Comparison of ENCODE assay signal across 8 cellular contexts in the genomic region with DNA sequence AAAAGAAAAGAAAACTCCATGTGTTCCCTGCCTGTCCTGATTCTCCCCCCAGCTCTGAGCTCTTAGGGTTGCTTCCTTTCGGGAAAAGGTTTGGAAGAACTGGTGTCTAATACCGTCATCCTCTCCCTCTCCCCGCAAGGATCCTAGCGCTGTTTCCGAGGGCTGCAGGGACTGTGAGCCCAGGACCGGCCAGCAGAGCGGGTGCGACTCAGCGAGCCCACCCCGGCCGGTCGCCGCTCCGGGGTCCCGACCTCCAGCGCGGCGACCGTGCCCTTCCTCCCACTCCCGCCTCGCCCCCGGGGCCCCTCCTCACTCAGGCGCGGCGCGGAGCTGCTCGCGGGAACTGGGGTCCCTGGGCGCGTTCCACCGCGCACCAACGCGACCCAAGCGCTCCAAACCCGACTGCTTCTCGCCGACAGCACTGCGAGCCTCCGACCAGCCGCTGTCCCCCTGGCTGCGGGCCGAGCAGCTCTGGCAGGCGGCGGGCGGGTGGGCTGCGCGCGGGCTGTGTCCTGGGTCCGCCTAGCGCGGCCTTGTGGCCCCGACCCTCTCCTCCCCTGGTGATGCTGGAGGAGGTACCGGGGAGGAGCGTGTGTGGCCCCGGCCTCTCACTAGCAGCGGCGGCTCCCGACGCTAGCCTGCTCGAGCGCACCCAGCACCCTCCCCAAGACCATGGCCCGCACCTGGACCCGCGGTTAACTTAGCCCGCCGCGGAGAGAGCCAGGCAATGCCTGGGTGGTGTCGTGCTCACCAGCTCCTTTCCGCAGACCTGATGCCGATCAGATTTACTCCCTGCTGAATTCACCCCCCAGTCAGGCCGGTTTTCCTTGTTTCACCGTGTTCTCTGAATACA. TPM values are rescaled to one million over a fixed set of nuclear protein-coding genes. Genes with fewer than 3 reads are reported as not detected.
A peak's percentile ranks its signal among the peaks of the same experiment; 100 is the strongest.
DNase-seq lines count a peak whose midpoint lies in the region; ATAC-seq lines count a peak whose summit lies in the region.
"Had no signal": no experiment of that assay in that cellular context is flagged by ENCODE, and none has a peak within 500 bp of the region (broad histone marks: within the 10 kb centered on the region; RNA-seq: fewer than 3 reads in every experiment).

Gene PLA2G7, minus strand, starts transcription at position 509 of the 853 bp plus-strand sequence. CDS start 12,484 bp downstream, outside the sequence.

- no peak within 1 kb of the TSS for H3K27ac ChIP-seq in HUES48 (ENCODE audit: low read depth, low read length)
- H3K27ac ChIP-seq: SK-N-MC had no signal

- H3K4me3 Mint-ChIP-seq in activated naive CD8-positive, alpha-beta T cell = peak within 1 kb of the TSS; percentile 74

- H3K27me3 ChIP-seq in HUES48 (ENCODE audit: control insufficient read depth, insufficient read depth, low read length) = peaks cover 34% of the 10 kb centered on the region

- H3K27me3 Mint-ChIP-seq in activated naive CD8-positive, alpha-beta T cell = peaks cover 30% of the 10 kb centered on the region

- no peak within 1 kb of the TSS for H3K27ac Mint-ChIP-seq in activated naive CD8-positive, alpha-beta T cell

- intact Hi-C loops in left ventricle myocardium superior (cut with micrococcal nuclease) (no loop called here), posterior vena cava (cut with DNase I) (no loop called here)

- in situ Hi-C loops in KBM-7 (cut with MboI; ENCODE audit: low pct_unique_long_range_greater_than_20kb, low sequenced_read_pairs) = no loop called here

- peak; percentile 38 for DNase-seq in left ventricle myocardium superior
- DNase-seq in posterior vena cava (ENCODE audit: low spot score) = peak; percentile 81
- DNase-seq in KBM-7 = no peak
- no peak for DNase-seq in Kasumi-1 (lab: John Stamatoyannopoulos, UW)
- DNase-seq in stimulated activated CD4-positive, alpha-beta T cell treated with anti-CD3 and anti-CD28 coated beads, Interleukin-2, amount 100 ng/mL, for 48 hours = no peak

- ATAC-seq in left ventricle myocardium superior = peak; percentile 81

- no peaks in the 10 kb centered on the region for H3K36me3 Mint-ChIP-seq in activated naive CD8-positive, alpha-beta T cell

- H3K4me3 ChIP-seq in HUES48 (ENCODE audit: low read depth, low read length) = peak within 1 kb of the TSS; percentile 77
- H3K4me3 ChIP-seq: SK-N-MC had no signal

- H3K9me3 ChIP-seq in HUES48 (ENCODE audit: control insufficient read depth, insufficient read depth, low read length) = no peaks in the 10 kb centered on the region

- peaks cover 9% of the 10 kb centered on the region for H3K4me1 Mint-ChIP-seq in activated naive CD8-positive, alpha-beta T cell (ENCODE audit: low read depth)

- H3K36me3 ChIP-seq in HUES48 (ENCODE audit: control insufficient read depth, insufficient read depth, low read length) = no peaks in the 10 kb centered on the region

- no peaks in the 10 kb centered on the region for H3K9me3 Mint-ChIP-seq in activated naive CD8-positive, alpha-beta T cell (ENCODE audit: low read depth)

- peak within 1 kb of the TSS; percentile 51 for H3K9ac ChIP-seq in HUES48 (ENCODE audit: low read depth, low read length)

- H3K4me1 ChIP-seq in HUES48 (ENCODE audit: control insufficient read depth, insufficient read depth, low read length) = peaks cover 20% of the 10 kb centered on the region

RNA-seq across cellular contexts. Expression of gene PLA2G7, which starts in this region (rescaled TPM):
- total RNA-seq in left ventricle myocardium superior (0.15 TPM), posterior vena cava (1 to 10 TPM; 1.5 to 2.7 TPM)

Comparison
In these comparisons a context has a peak if more than half of its experiments do, and no peak if none do; other contexts are left out.
1. Peak in DNase-seq and ATAC-seq in left ventricle myocardium superior; RNA of the gene not detected or under 1 TPM.